Comparison of ENCODE assay signal across 19 cellular contexts in the genomic region with DNA sequence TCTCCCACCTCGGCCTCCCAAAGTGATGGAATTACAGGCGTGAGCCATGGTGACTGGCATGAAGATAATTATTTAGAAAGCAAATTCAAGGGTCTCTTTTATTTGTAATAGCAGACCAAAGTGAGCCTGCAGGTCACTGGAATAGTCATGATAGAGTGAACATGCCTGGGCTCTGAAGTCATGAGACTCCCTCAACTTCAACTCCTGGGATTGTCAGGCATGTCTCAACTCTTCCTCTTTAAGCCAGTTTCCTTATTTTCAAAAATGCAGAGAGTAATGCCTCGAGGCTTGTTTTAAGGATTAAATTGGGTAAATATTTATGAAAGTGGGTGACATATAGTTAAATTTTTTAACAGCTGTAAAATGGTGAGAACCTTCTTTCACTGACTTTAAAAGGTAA. TPM values are rescaled to one million over a fixed set of nuclear protein-coding genes. Genes with fewer than 3 reads are reported as not detected.
DNase-seq lines count a peak whose midpoint lies in the region; ATAC-seq and TF ChIP-seq lines count a peak whose summit lies in the region.
"Had no signal": no experiment of that assay in that cellular context is flagged by ENCODE, and none has a peak within 500 bp of the region (broad histone marks: within the 10 kb centered on the region; RNA-seq: fewer than 3 reads in every experiment).

No MANE protein-coding gene starts in this region.

- peak overlapping the region; percentile 77 for H3K27ac Mint-ChIP-seq in activated naive CD8-positive, alpha-beta T cell
- no peak overlapping the region for H3K27ac Mint-ChIP-seq in activated naive CD8-positive, alpha-beta T cell treated with anti-CD3 and anti-CD28 coated beads, Interleukin-2, amount 50 U/mL, for 24 hours

- no peak for ATAC-seq in activated naive CD8-positive, alpha-beta T cell treated with anti-CD3 and anti-CD28 coated beads, Interleukin-2, amount 50 U/mL, for 24 hours
- peak; percentile 82 for ATAC-seq in RWPE2 (ENCODE audit: low read depth)
- peak; percentile 82 for ATAC-seq in esophagus mucosa
- ATAC-seq: gastrocnemius medialis; left lobe of liver; stimulated activated effector memory CD8-positive, alpha-beta T cell treated with anti-CD3 and anti-CD28 coated beads, Interleukin-12 subunit alpha, Interleukin-12 subunit beta, amount 100 ng/mL, for 72 hours had no signal

- no peaks in the 10 kb centered on the region for H3K36me3 ChIP-seq in RWPE2 (ENCODE audit: low read depth)
- no peaks in the 10 kb centered on the region for H3K36me3 ChIP-seq in brain microvascular endothelial cell (replicated peaks)
- H3K36me3 ChIP-seq: ascending aorta, gastrocnemius medialis, tibial nerve had no signal

- H3K27me3 Mint-ChIP-seq in activated naive CD8-positive, alpha-beta T cell: no peaks in the 10 kb centered on the region
- H3K27me3 Mint-ChIP-seq in activated naive CD8-positive, alpha-beta T cell treated with anti-CD3 and anti-CD28 coated beads, Interleukin-2, amount 50 U/mL, for 24 hours: no peaks in the 10 kb centered on the region

- no peak for TF ChIP-seq CTCF in RWPE2 (IDR thresholded peaks at IDR 0.05; ENCODE audit: poor library complexity, severe bottlenecking)
- no peak for TF ChIP-seq CTCF in brain microvascular endothelial cell (IDR thresholded peaks at IDR 0.05; ENCODE audit: low read depth, low read length, missing control alignments)

- H3K9me3 ChIP-seq in RWPE2 (ENCODE audit: severe bottlenecking): no peaks in the 10 kb centered on the region
- H3K9me3 ChIP-seq: ascending aorta, gastrocnemius medialis, tibial nerve had no signal

- H3K4me3 ChIP-seq in RWPE2 (ENCODE audit: severe bottlenecking): no peak overlapping the region
- H3K4me3 ChIP-seq in brain microvascular endothelial cell (ENCODE audit: low read depth, low read length): no peak overlapping the region
- H3K4me3 ChIP-seq: ascending aorta, gastrocnemius medialis, tibial nerve had no signal

- H3K27me3 ChIP-seq in RWPE2 (ENCODE audit: insufficient read depth, poor library complexity, severe bottlenecking) (no peaks in the 10 kb centered on the region), brain microvascular endothelial cell (replicated peaks) (no peaks in the 10 kb centered on the region)
- H3K27me3 ChIP-seq: ascending aorta, gastrocnemius medialis, tibial nerve had no signal

- H3K27ac ChIP-seq in RWPE2 (ENCODE audit: poor library complexity, severe bottlenecking): peak overlapping the region; percentile 33
- H3K27ac ChIP-seq in brain microvascular endothelial cell: no peak overlapping the region
- H3K27ac ChIP-seq: ascending aorta, gastrocnemius medialis, tibial nerve, VCaP had no signal

- H3K4me3 Mint-ChIP-seq in activated naive CD8-positive, alpha-beta T cell: no peak overlapping the region
- no peak overlapping the region for H3K4me3 Mint-ChIP-seq in activated naive CD8-positive, alpha-beta T cell treated with anti-CD3 and anti-CD28 coated beads, Interleukin-2, amount 50 U/mL, for 24 hours

- no peaks in the 10 kb centered on the region for H3K9me3 Mint-ChIP-seq in activated naive CD8-positive, alpha-beta T cell (ENCODE audit: low read depth)
- H3K9me3 Mint-ChIP-seq in activated naive CD8-positive, alpha-beta T cell treated with anti-CD3 and anti-CD28 coated beads, Interleukin-2, amount 50 U/mL, for 24 hours: no peaks in the 10 kb centered on the region
- H3K9me3 Mint-ChIP-seq: stimulated activated effector memory CD8-positive, alpha-beta T cell treated with anti-CD3 and anti-CD28 coated beads, Interleukin-12 subunit alpha, Interleukin-12 subunit beta, amount 100 ng/mL, for 72 hours had no signal

- H3K4me1 Mint-ChIP-seq in activated naive CD8-positive, alpha-beta T cell (ENCODE audit: low read depth): peaks cover 78% of the 10 kb centered on the region
- peaks cover 56% of the 10 kb centered on the region for H3K4me1 Mint-ChIP-seq in activated naive CD8-positive, alpha-beta T cell treated with anti-CD3 and anti-CD28 coated beads, Interleukin-2, amount 50 U/mL, for 24 hours

- peaks cover 13% of the 10 kb centered on the region for H3K4me1 ChIP-seq in RWPE2 (ENCODE audit: insufficient read depth, poor library complexity, severe bottlenecking)
- H3K4me1 ChIP-seq: gastrocnemius medialis, tibial nerve had no signal

- DNase-seq in activated naive CD8-positive, alpha-beta T cell treated with anti-CD3 and anti-CD28 coated beads, Interleukin-2, amount 50 U/mL, for 24 hours: no peak
- DNase-seq in RWPE2 (ENCODE audit: low spot score) (no peak), posterior vena cava (ENCODE audit: low spot score) (no peak), brain microvascular endothelial cell (no peak), MV-4-11 (lab: John Stamatoyannopoulos, UW) (no peak), amniotic stem cell (lab: John Stamatoyannopoulos, UW) (no peak)
- DNase-seq: COR-L47, gastrocnemius medialis, NCI-H1930, NCI-H446 treated with DMSO at 0.1 percent for 48 hours, nucleus accumbens, T-helper 1 cell had no signal

- in situ Hi-C loops in brain microvascular endothelial cell (cut with HindIII; ENCODE audit: low pct_ligation_motif_present, low sequenced_read_pairs): no loop called here

- H3K36me3 Mint-ChIP-seq in activated naive CD8-positive, alpha-beta T cell: no peaks in the 10 kb centered on the region
- H3K36me3 Mint-ChIP-seq in activated naive CD8-positive, alpha-beta T cell treated with anti-CD3 and anti-CD28 coated beads, Interleukin-2, amount 50 U/mL, for 24 hours (ENCODE audit: low read depth): no peaks in the 10 kb centered on the region
- H3K36me3 Mint-ChIP-seq: stimulated activated effector memory CD8-positive, alpha-beta T cell treated with anti-CD3 and anti-CD28 coated beads, Interleukin-12 subunit alpha, Interleukin-12 subunit beta, amount 100 ng/mL, for 72 hours had no signal

- intact Hi-C loops in posterior vena cava (cut with DNase I): no loop called here

RNA-seq across cellular contexts. Expression of a gene that starts 22.7 kb away (rescaled TPM):
- total RNA-seq in esophagus mucosa: 23.6 TPM
- total RNA-seq in posterior vena cava: 10 to 100 TPM; 23.3 to 40.4 TPM
